16 cellular contexts compared by ENCODE assay signal in the genomic region with DNA sequence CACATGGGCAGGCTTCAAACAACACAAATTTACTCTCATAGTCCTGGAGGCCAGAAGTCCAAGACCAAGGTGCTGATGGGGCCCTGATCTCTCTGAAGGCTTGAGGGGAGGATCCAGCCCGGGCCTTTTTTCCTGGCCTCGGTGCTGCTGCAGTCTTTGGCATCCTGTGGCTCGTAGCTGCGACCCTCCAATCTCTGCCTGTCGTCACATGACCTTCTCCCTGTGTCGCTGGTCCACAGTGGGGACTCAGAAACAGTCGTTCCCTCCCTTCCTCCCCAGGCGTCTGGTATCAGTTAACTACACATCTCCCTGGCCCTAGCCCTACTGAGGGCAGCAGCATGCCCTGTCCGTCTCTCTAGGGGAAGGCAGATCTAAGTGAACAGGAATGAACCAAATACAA. TPM values are rescaled to one million over a fixed set of nuclear protein-coding genes. Genes with fewer than 3 reads are reported as not detected.
DNase-seq lines count a peak whose midpoint lies in the region; TF ChIP-seq lines count a peak whose summit lies in the region.
"Had no signal": no experiment of that assay in that cellular context is flagged by ENCODE, and none has a peak within 500 bp of the region (broad histone marks: within the 10 kb centered on the region; RNA-seq: fewer than 3 reads in every experiment).

No MANE protein-coding gene starts in this region.

- no peaks in the 10 kb centered on the region for H3K27me3 ChIP-seq in BLaER1
- peaks cover 0 to 69% (median 1%) of the 10 kb centered on the region in 3 experiments for H3K27me3 ChIP-seq in neuronal stem cell (ENCODE audit: control insufficient read depth in 3 of 3, insufficient read depth in 3 of 3, low read depth in 1 of 3, low read length in 3 of 3)

- peak overlapping the region; percentile 38 for H2AK5ac ChIP-seq in neuronal stem cell (ENCODE audit: low read depth, low read length)

- H3K79me1 ChIP-seq in neuronal stem cell (ENCODE audit: low read depth, low read length), result no peaks in the 10 kb centered on the region

- H3K4ac ChIP-seq in neuronal stem cell (ENCODE audit: low read length), result no peak overlapping the region

- no peak overlapping the region for H2AFZ ChIP-seq in neuronal stem cell (ENCODE audit: low read length)

- no CpG with 5 or more reads among the region's 9 CpGs for WGBS in neuronal stem cell (ENCODE audit: extremely low coverage in 2 of 2, insufficient read length in 2 of 2, insufficient replicate concordance in 1 of 2), 2 donors

- H4K91ac ChIP-seq in neuronal stem cell (ENCODE audit: low read depth, low read length, poor library complexity), result no peak overlapping the region

- peak overlapping the region; percentile 50 for H3K18ac ChIP-seq in neuronal stem cell (ENCODE audit: low read length)

- H4K8ac ChIP-seq in neuronal stem cell (ENCODE audit: low read depth, low read length), result no peak overlapping the region

- H4K20me1 ChIP-seq in BLaER1, result no peaks in the 10 kb centered on the region
- H4K20me1 ChIP-seq: BLaER1 treated with 17β-estradiol and CSF1 and Interleukin-3, amounts not matched to agents 10 nM and 100 nM had no signal

- H2BK120ac ChIP-seq in neuronal stem cell (ENCODE audit: low read depth, low read length), result no peak overlapping the region

- no peak overlapping the region for H3K14ac ChIP-seq in neuronal stem cell (ENCODE audit: low read length)

- H3K36me3 ChIP-seq in BLaER1 (no peaks in the 10 kb centered on the region), neuronal stem cell (replicated peaks in 1 of 2; ENCODE audit: control insufficient read depth in 2 of 2, insufficient read depth in 2 of 2, low read length in 2 of 2) (no peaks in the 10 kb centered on the region)
- H3K36me3 ChIP-seq: BLaER1 treated with 17β-estradiol and CSF1 and Interleukin-3, amounts not matched to agents 10 nM and 100 nM had no signal

- no peak overlapping the region for H3K23ac ChIP-seq in neuronal stem cell (ENCODE audit: low read depth, low read length, poor library complexity)

- no peak for TF ChIP-seq EP300 in Ishikawa (IDR thresholded peaks at IDR 0.05; ENCODE audit: borderline replicate concordance)

- peak overlapping the region; percentile 34 for H3K4me2 ChIP-seq in BLaER1
- no peak overlapping the region for H3K4me2 ChIP-seq in neuronal stem cell (ENCODE audit: insufficient read depth, low read length, poor library complexity, severe bottlenecking)

- no peak overlapping the region for H2BK5ac ChIP-seq in neuronal stem cell (ENCODE audit: low read length)

- H3K27ac ChIP-seq in BLaER1, result no peak overlapping the region
- H3K27ac ChIP-seq in neuronal stem cell (replicated peaks; ENCODE audit: low read length), result no peak overlapping the region
- H3K27ac ChIP-seq: BLaER1 treated with 17β-estradiol and CSF1 and Interleukin-3, amounts not matched to agents 10 nM and 100 nM had no signal

- no peak for TF ChIP-seq RAD21 in Ishikawa (IDR thresholded peaks at IDR 0.05; ENCODE audit: low read depth)

- H3K4me1 ChIP-seq in BLaER1, result peaks cover 31% of the 10 kb centered on the region
- peaks cover 22 to 26% of the 10 kb centered on the region in 2 donors for H3K4me1 ChIP-seq in neuronal stem cell (ENCODE audit: control insufficient read depth in 2 of 2, insufficient read depth in 1 of 2, low read depth in 1 of 2, low read length in 2 of 2)

- H2BK15ac ChIP-seq in neuronal stem cell (ENCODE audit: low read length), result no peak overlapping the region

- H3K9me3 ChIP-seq in BLaER1 (peaks cover 13% of the 10 kb centered on the region), neuronal stem cell (replicated peaks in 1 of 2; ENCODE audit: control insufficient read depth in 2 of 2, insufficient read depth in 1 of 2, low read depth in 1 of 2, low read length in 2 of 2) (no peaks in the 10 kb centered on the region)

- no peak overlapping the region for H3K9ac ChIP-seq in BLaER1
- H3K9ac ChIP-seq in neuronal stem cell (ENCODE audit: low read depth, low read length, poor library complexity), result no peak overlapping the region
- H3K9ac ChIP-seq: BLaER1 treated with 17β-estradiol and CSF1 and Interleukin-3, amounts not matched to agents 10 nM and 100 nM had no signal

- no peak overlapping the region for H2BK12ac ChIP-seq in neuronal stem cell (ENCODE audit: low read length)

- DNase-seq in left kidney (ENCODE audit: low read depth, low spot score) (peak; percentile 36), neuronal stem cell (ENCODE audit: low spot score) (no peak), inferior parietal cortex (ENCODE audit: extremely low spot score) (no peak), activated T-cell treated with anti-CD3 and anti-CD28 coated beads for 4 hours (no peak)
- DNase-seq in central memory CD4-positive, alpha-beta T cell, result no peak
- DNase-seq: 8988T; Calu3; CD8-positive, alpha-beta T cell; DMS79 treated with DMSO at 0.1 percent for 48 hours; GF-D8; GOT3; H9; IMR-90 had no signal

- H3K4me3 ChIP-seq in BLaER1 (no peak overlapping the region), neuronal stem cell (ENCODE audit: low read length in 2 of 2) (no peak overlapping the region)
- H3K4me3 ChIP-seq: BLaER1 treated with 17β-estradiol and CSF1 and Interleukin-3, amounts not matched to agents 10 nM and 100 nM had no signal

TF ChIP-seq in Ishikawa, 13 proteins besides CTCF, POLR2A, EP300 and RAD21:
- TF ChIP-seq FOXM1 (IDR thresholded peaks at IDR 0.05; ENCODE audit: borderline replicate concordance, low read depth), result no peak
- TF ChIP-seq, protein P1, sequence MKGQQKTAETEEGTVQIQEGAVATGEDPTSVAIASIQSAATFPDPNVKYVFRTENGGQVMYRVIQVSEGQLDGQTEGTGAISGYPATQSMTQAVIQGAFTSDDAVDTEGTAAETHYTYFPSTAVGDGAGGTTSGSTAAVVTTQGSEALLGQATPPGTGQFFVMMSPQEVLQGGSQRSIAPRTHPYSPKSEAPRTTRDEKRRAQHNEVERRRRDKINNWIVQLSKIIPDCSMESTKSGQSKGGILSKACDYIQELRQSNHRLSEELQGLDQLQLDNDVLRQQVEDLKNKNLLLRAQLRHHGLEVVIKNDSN (IDR thresholded peaks at IDR 0.05), result 0 out of 2 replicates have a peak, but pooled peaks have one; percentile 15
- TF ChIP-seq EGR1 (IDR thresholded peaks at IDR 0.05), result no peak
- TF ChIP-seq TAF1 (IDR thresholded peaks at IDR 0.05; ENCODE audit: low read depth), result no peak
- TF ChIP-seq NFIC (IDR thresholded peaks at IDR 0.05), result no peak

RNA-seq across cellular contexts. Expression of a gene that starts 19.1 kb away (rescaled TPM):
- polyA plus RNA-seq in neuronal stem cell (2013, experiment 1 of 2), result 1.6 TPM
- 1.8 TPM for polyA plus RNA-seq in neuronal stem cell (2013, experiment 2 of 2)
